Comparison of ENCODE assay signal across 1 cellular context in genomic region chr11:88508808-88509581, GRCh38.
TF ChIP-seq lines count a peak whose summit lies in the region.

No MANE protein-coding gene starts in this region.

TF ChIP-seq in IMR-90, 13 proteins besides CTCF, POLR2A, EP300 and RAD21 (continued from another document):
- TF ChIP-seq FOS (IDR thresholded peaks at IDR 0.05; ENCODE audit: low read depth, low read length) (no peak), NFE2L2 (IDR thresholded peaks at IDR 0.05; ENCODE audit: low read depth, low read length) (no peak), MAFK (IDR thresholded peaks at IDR 0.05; ENCODE audit: low read depth, low read length) (no peak), SMC3 (IDR thresholded peaks at IDR 0.05; ENCODE audit: low read depth, low read length) (no peak), CEBPB (IDR thresholded peaks at IDR 0.05; ENCODE audit: low read depth, low read length) (no peak), MAZ (IDR thresholded peaks at IDR 0.05; ENCODE audit: borderline replicate concordance, low read depth, low read length) (no peak), CHD1 (IDR thresholded peaks at IDR 0.05; ENCODE audit: low read depth, low read length) (no peak)
